ENCODE assay signal across 26 cellular contexts in genomic region chr1:210070531-210070930, GRCh38.
"Had no signal": no experiment of that assay in that cellular context is flagged by ENCODE, and none has a peak within 500 bp of the region (broad histone marks: within the 10 kb centered on the region; RNA-seq: fewer than 3 reads in every experiment).

No MANE protein-coding gene starts in this region.

- H3K36me3 Mint-ChIP-seq: immature natural killer cell had no signal

- H3K4me3 ChIP-seq: dorsolateral prefrontal cortex, esophagus muscularis mucosa, left ventricle myocardium inferior, lower lobe of right lung, prostate gland, right atrium auricular region, smooth muscle cell, suprapubic skin, vagina had no signal

- H3K9me3 Mint-ChIP-seq: neural crest cell had no signal

- H3K9me3 ChIP-seq: esophagus muscularis mucosa, left ventricle myocardium inferior, lower lobe of right lung, prostate gland, right atrium auricular region, suprapubic skin, vagina had no signal

- H3K4me3 Mint-ChIP-seq: immature natural killer cell; natural killer cell; neural crest cell; stimulated activated naive CD8-positive, alpha-beta T cell treated with anti-CD3 and anti-CD28 coated beads, Interleukin-15, amount 100 ng/mL, for 72 hours had no signal

- H3K36me3 ChIP-seq: esophagus muscularis mucosa, left ventricle myocardium inferior, lower lobe of right lung, prostate gland, right atrium auricular region, suprapubic skin, vagina had no signal

- H3K4me2 ChIP-seq: smooth muscle cell had no signal

- H3K4me1 Mint-ChIP-seq: immature natural killer cell; natural killer cell; stimulated activated naive CD8-positive, alpha-beta T cell treated with anti-CD3 and anti-CD28 coated beads, Interleukin-15, amount 100 ng/mL, for 72 hours had no signal

- ATAC-seq: foreskin keratinocyte; left colon; lower lobe of right lung; natural killer cell; sciatic nerve; stimulated activated naive CD8-positive, alpha-beta T cell treated with anti-CD3 and anti-CD28 coated beads, Interleukin-15, amount 100 ng/mL, for 72 hours had no signal

- DNase-seq: dorsolateral prefrontal cortex; effector CD4-positive, alpha-beta T cell; foreskin keratinocyte; hypothalamus; immature natural killer cell; islet precursor cell; kidney glomerular epithelial cell; left colon; left ventricle myocardium inferior; lower lobe of right lung; natural killer cell; stimulated activated CD4-positive, alpha-beta T cell treated with anti-CD3 and anti-CD28 coated beads, Interleukin-12 subunit alpha, Interleukin-12 subunit beta, amount 100 ng/mL, for 4 hours; stimulated activated CD4-positive, alpha-beta T cell treated with anti-CD3 and anti-CD28 coated beads, Interleukin-1b, Interleukin-23, amount 100 ng/mL, for 48 hours; stimulated activated CD4-positive, alpha-beta T cell treated with anti-CD3 and anti-CD28 coated beads, Interleukin-4, amount 100 ng/mL, for 1 hour; stimulated activated CD8-positive, alpha-beta memory T cell treated with anti-CD3 and anti-CD28 coated beads, Interleukin-4, amount 100 ng/mL, for 48 hours; stimulated activated naive CD4-positive, alpha-beta T cell; stimulated activated naive CD8-positive, alpha-beta T cell treated with anti-CD3 and anti-CD28 coated beads, Interleukin-15, amount 100 ng/mL, for 72 hours; trophoblast cell had no signal

- H3K4me1 ChIP-seq: esophagus muscularis mucosa, foreskin keratinocyte, left ventricle myocardium inferior, lower lobe of right lung, prostate gland, right atrium auricular region, suprapubic skin, vagina had no signal

- H3K27ac ChIP-seq: dorsolateral prefrontal cortex, esophagus muscularis mucosa, foreskin keratinocyte, left ventricle myocardium inferior, lower lobe of right lung, prostate gland, right atrium auricular region, suprapubic skin, vagina had no signal

- H3K27ac Mint-ChIP-seq: immature natural killer cell; natural killer cell; stimulated activated naive CD8-positive, alpha-beta T cell treated with anti-CD3 and anti-CD28 coated beads, Interleukin-15, amount 100 ng/mL, for 72 hours had no signal

- H3K27me3 ChIP-seq: dorsolateral prefrontal cortex, esophagus muscularis mucosa, foreskin keratinocyte, right atrium auricular region, suprapubic skin, vagina had no signal
